In the genomic region with DNA sequence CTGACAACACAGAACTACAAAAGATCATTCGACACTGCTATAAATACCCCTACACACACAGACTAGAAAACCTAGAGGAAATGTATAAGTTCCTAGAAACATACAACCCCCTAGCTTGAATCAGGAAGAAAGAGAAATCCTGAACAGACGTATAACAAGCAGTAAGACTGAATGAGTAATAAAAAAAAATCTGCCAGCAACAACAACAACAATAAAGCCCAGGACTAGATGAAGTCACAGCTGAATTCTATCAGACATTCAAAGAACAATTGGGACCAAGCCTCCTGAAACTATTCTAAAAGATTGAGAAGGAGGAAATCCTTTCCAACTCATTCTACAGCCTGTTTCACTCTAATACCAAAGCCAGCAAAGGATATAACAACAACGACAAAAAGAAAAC, we compare ENCODE assay signal across 33 cellular contexts.
"Had no signal": no experiment of that assay in that cellular context is flagged by ENCODE, and none has a peak within 500 bp of the region (broad histone marks: within the 10 kb centered on the region; RNA-seq: fewer than 3 reads in every experiment).

No MANE protein-coding gene starts in this region.

- H3K4me3 ChIP-seq: K562, MG63, Peyer's patch, SJCRH30, SK-N-MC had no signal

- DNase-seq: Kasumi-1, KG1, MG63, NCI-H1048, NCI-H1092 treated with DMSO at 0.1 percent for 48 hours, NCI-H1105 treated with DMSO at 0.1 percent for 48 hours, NCI-H1417, NCI-H1436, NCI-H146, NCI-H1694, NCI-H187, NCI-H1930, NCI-H2029 treated with DMSO at 0.1 percent for 48 hours, NCI-H2081 treated with DMSO at 0.1 percent for 48 hours, NCI-H2107, NCI-H2171, NCI-H226, NCI-H446 treated with DMSO at 0.1 percent for 48 hours, NCI-H510A, NCI-H524, NCI-H526, NCI-H69, NCI-H748 treated with DMSO at 0.1 percent for 48 hours, NCI-H82, OCI-M1, PC-3, Peyer's patch, Right ventricle myocardium superior, RPMI8226, SIG-M5, SJCRH30 had no signal
